Comparison of ENCODE assay signal across 17 cellular contexts in the genomic region with DNA sequence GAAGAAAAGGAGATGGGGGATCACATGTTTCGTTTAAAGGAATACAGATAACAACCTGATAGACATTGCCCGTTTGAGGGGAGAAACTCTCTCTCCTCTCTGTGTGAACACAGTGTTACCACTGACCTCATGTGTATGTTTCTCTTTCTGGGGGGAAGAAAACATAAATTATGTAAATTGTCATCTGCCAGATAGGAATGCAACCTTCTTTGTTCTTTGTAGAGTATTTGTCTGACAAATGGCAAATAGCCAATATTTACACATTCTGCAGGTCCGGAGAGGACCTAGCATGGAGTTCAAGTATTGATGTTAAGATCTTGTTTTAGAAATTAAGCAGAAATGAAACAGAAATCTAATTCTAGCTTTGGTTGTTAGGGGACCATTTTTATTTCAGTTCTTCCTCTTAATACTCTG.
DNase-seq lines count a peak whose midpoint lies in the region; ATAC-seq, FAIRE-seq and TF ChIP-seq lines count a peak whose summit lies in the region.
"Had no signal": no experiment of that assay in that cellular context is flagged by ENCODE, and none has a peak within 500 bp of the region (broad histone marks: within the 10 kb centered on the region; RNA-seq: fewer than 3 reads in every experiment).

No MANE protein-coding gene starts in this region.

- POLR2A ChIA-PET in PC-9 (lab: Charles Lee; ENCODE audit: unreplicated experiment) = no interaction called here

- H3K4me3 ChIP-seq in ascending aorta (no peak overlapping the region), PC-9 (no peak overlapping the region)
- H3K4me3 ChIP-seq: breast epithelium, GM23338, pancreas, SJSA1, spleen, testis had no signal

- no peak for FAIRE-seq in H54 (lab: Jason Lieb, UNC)
- FAIRE-seq: pancreas had no signal

- H3K79me2 ChIP-seq in PC-9 (ENCODE audit: low read depth) = no peaks in the 10 kb centered on the region

- BruUV-seq in PC-9 (replicated peaks; lab: Mats Ljungman, UMichigan) = no TSS peak

- peak; percentile 23 for DNase-seq in NCI-H2029 (lab: John Stamatoyannopoulos, UW)
- no peak for DNase-seq in NCI-H2029 treated with DMSO at 0.1 percent for 48 hours (lab: John Stamatoyannopoulos, UW)
- DNase-seq in NCI-H146 treated with DMSO at 0.1 percent for 48 hours (lab: John Stamatoyannopoulos, UW; ENCODE audit: unreplicated experiment) = peak; percentile 40
- peak; percentile 36 to 56 for DNase-seq in lung microvascular endothelial cell (ENCODE audit: low read depth in 2 of 2)
- no peak for DNase-seq in ascending aorta (ENCODE audit: low spot score in 2 of 2)
- DNase-seq in H54 (ENCODE audit: insufficient read length, low spot score) = no peak
- DNase-seq in PC-9 = no peak
- DNase-seq: activated gamma-delta T cell treated with Interleukin-2 at 50 U/mL for 16 hours; CD4-positive, CD25-positive, alpha-beta regulatory T cell; NCI-H1694 treated with DMSO at 0.1 percent for 48 hours; pancreas; spleen; testis had no signal

- H3K9me2 ChIP-seq in PC-9 (ENCODE audit: insufficient read depth) = no peaks in the 10 kb centered on the region

- H2AFZ ChIP-seq in PC-9 = no peak overlapping the region
- H2AFZ ChIP-seq: GM23338 had no signal

- TF ChIP-seq POLR2A in H54 (IDR thresholded peaks at IDR 0.05; ENCODE audit: low read depth, low read length) = no peak

- H3K4me2 ChIP-seq in PC-9 = no peak overlapping the region
- H3K4me2 ChIP-seq: GM23338 had no signal

- H3K36me3 ChIP-seq in ascending aorta (peaks cover 0 to 4% of the 10 kb centered on the region in 2 donors), PC-9 (ENCODE audit: low read depth) (no peaks in the 10 kb centered on the region)
- H3K36me3 ChIP-seq: breast epithelium, pancreas, SJSA1, spleen had no signal

- no peaks in the 10 kb centered on the region for H4K20me1 ChIP-seq in PC-9 (ENCODE audit: insufficient read depth)

- H3K4me1 ChIP-seq in ascending aorta (no peaks in the 10 kb centered on the region), PC-9 (replicated peaks; ENCODE audit: insufficient read depth) (no peaks in the 10 kb centered on the region)
- H3K4me1 ChIP-seq: breast epithelium, pancreas, SJSA1, spleen had no signal

- peak; percentile 44 for ATAC-seq in HG02642 (IDR thresholded peaks at IDR 0.05; ENCODE audit: poor library complexity, unreplicated experiment)
- ATAC-seq: GM23338 had no signal

- TF ChIP-seq CTCF in ascending aorta (IDR thresholded peaks at IDR 0.05) = no peak
- TF ChIP-seq CTCF in PC-9 (conservative IDR thresholded peaks at IDR 0.05) = no peak

- H3K27ac ChIP-seq in ascending aorta (no peak overlapping the region), PC-9 (no peak overlapping the region)
- H3K27ac ChIP-seq: pancreas, SJSA1, spleen, testis had no signal

- CTCF ChIA-PET in PC-9 (lab: Charles Lee) = no interaction called here

- no peaks in the 10 kb centered on the region for H3F3A ChIP-seq in PC-9 (ENCODE audit: insufficient read depth, low read depth)

- intact Hi-C loops in ascending aorta (cut with DNase I) (no loop called here), PC-9 (cut with micrococcal nuclease; ENCODE audit: unreplicated experiment) (no loop called here)

- H3K9me3 ChIP-seq in ascending aorta (no peaks in the 10 kb centered on the region), PC-9 (ENCODE audit: insufficient read depth, low read depth) (no peaks in the 10 kb centered on the region)
- H3K9me3 ChIP-seq: breast epithelium, pancreas, SJSA1, spleen, testis had no signal

- H3K27me3 ChIP-seq in ascending aorta (no peaks in the 10 kb centered on the region), PC-9 (ENCODE audit: insufficient read depth, low read depth) (no peaks in the 10 kb centered on the region)
- H3K27me3 ChIP-seq: breast epithelium, pancreas, SJSA1, spleen, testis had no signal

Comparison
In these comparisons a context has a peak if more than half of its experiments do, and no peak if none do; other contexts are left out.
1. DNase-seq: peak in NCI-H2029 (single experiment), NCI-H146 treated with DMSO at 0.1 percent for 48 hours (single experiment) and lung microvascular endothelial cell (2 of 2); none in NCI-H2029 treated with DMSO at 0.1 percent for 48 hours (single experiment), ascending aorta (0 of 2), H54 (single experiment) and PC-9 (0 of 2).